Comparison of ENCODE assay signal across 16 cellular contexts in the genomic region with DNA sequence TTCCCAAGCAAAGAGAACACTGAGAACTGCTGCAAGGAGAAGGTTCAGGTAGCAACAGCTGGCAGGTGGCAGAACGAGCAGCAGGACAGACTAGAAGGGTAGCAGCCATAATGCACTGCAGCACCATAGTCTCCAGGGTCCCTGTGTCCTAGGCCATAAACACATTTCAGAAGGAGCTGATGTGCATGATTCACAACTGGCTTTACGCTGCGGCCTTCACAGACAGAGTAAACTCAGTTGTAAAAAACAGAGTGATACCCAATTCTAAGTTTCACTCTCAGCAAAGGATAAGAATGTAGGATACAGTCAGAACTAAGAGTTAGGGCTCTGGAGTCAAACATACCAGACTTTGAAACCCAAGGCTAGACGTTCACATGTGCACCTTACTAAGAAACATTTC. TPM values are rescaled to one million over a fixed set of nuclear protein-coding genes. Genes with fewer than 3 reads are reported as not detected.
A peak's percentile ranks its signal among the peaks of the same experiment; 100 is the strongest.
DNase-seq lines count a peak whose midpoint lies in the region; ATAC-seq and TF ChIP-seq lines count a peak whose summit lies in the region.
"Had no signal": no experiment of that assay in that cellular context is flagged by ENCODE, and none has a peak within 500 bp of the region (broad histone marks: within the 10 kb centered on the region; RNA-seq: fewer than 3 reads in every experiment).

No MANE protein-coding gene starts in this region.

- no peaks in the 10 kb centered on the region for H3K27me3 Mint-ChIP-seq in activated B cell treated with CpG ODN at 0.5 μM for 24 hours

- no peak overlapping the region for H3K14ac ChIP-seq in trophoblast cell (ENCODE audit: low read length)

- no peak overlapping the region for H3K4me3 Mint-ChIP-seq in activated B cell treated with CpG ODN at 0.5 μM for 24 hours
- H3K4me3 Mint-ChIP-seq: H9 had no signal

- DNase-seq in activated B cell treated with CpG ODN at 0.5 μM for 24 hours (no peak), hepatocyte (ENCODE audit: low spot score) (peak; percentile 27), trophoblast cell (no peak)
- DNase-seq: activated naive CD4-positive, alpha-beta T cell; DMS153; H9; NCI-H146; NCI-H226; SIG-M5; stimulated activated CD4-positive, alpha-beta T cell treated with anti-CD3 and anti-CD28 coated beads, Interleukin-12 subunit alpha, Interleukin-12 subunit beta, amount 100 ng/mL, for 4 hours; T-helper 2 cell had no signal

- H4K12ac ChIP-seq in trophoblast cell (ENCODE audit: low read depth, low read length) = no peak overlapping the region

- H3K4me1 ChIP-seq in HEK293 (ENCODE audit: control insufficient read depth, insufficient read depth, low read length) (peaks cover 47% of the 10 kb centered on the region), hepatocyte (ENCODE audit: insufficient read depth) (peaks cover 70% of the 10 kb centered on the region), subcutaneous abdominal adipose tissue (ENCODE audit: control insufficient read depth in 5 of 5, insufficient read depth in 5 of 5, low read length in 5 of 5) (peaks cover 21 to 73% (median 54%) of the 10 kb centered on the region in 5 donors), trophoblast cell (ENCODE audit: control insufficient read depth in 1 of 2, insufficient read depth in 2 of 2, low read length in 2 of 2) (peaks cover 9 to 18% of the 10 kb centered on the region in 2 experiments)

- peaks cover 27% of the 10 kb centered on the region for H4K20me1 ChIP-seq in hepatocyte (ENCODE audit: insufficient read depth, poor library complexity, severe bottlenecking)

- H3K23ac ChIP-seq in trophoblast cell (ENCODE audit: low read length) = no peak overlapping the region

- H3K79me2 ChIP-seq in hepatocyte (peaks cover 78% of the 10 kb centered on the region), trophoblast cell (ENCODE audit: control insufficient read depth, insufficient read depth, low read length, poor library complexity) (no peaks in the 10 kb centered on the region)

- POLR2A ChIA-PET in HEK293 (lab: Yijun Ruan, JAX) = interaction anchor here (1.7 kb wide), 1 partner anchor 58 kb away, joined by 5 read pairs; no protein-coding TSS in a partner anchor
- POLR2A ChIA-PET in activated B cell treated with CpG ODN at 0.5 μM for 24 hours (lab: Charles Lee) = interaction anchor here (0.6 to 1.0 kb wide), 5 partner anchors 14 to 60 kb away, joined by 3 to 5 read pairs (median 4); partner anchors contain the start of gene ARHGAP17

- 74% methylated on average over 4 of the region's 4 CpGs for WGBS in hepatocyte (ENCODE audit: low lambda C conversion rate, missing lambda C conversion rate)
- no CpG with 5 or more reads among the region's 4 CpGs for whole genome bisulfite sequencing in trophoblast cell (ENCODE audit: extremely low coverage, insufficient coverage, insufficient read length)

- intact Hi-C loops in activated B cell treated with CpG ODN at 0.5 μM for 24 hours (cut with micrococcal nuclease) = no loop called here

- no peaks in the 10 kb centered on the region for H3K36me3 ChIP-seq in HEK293 (ENCODE audit: control insufficient read depth in 2 of 2, insufficient read depth in 1 of 2, low read length in 2 of 2)
- no peaks in the 10 kb centered on the region for H3K36me3 ChIP-seq in hepatocyte (replicated peaks; ENCODE audit: insufficient read depth, low read depth)
- H3K36me3 ChIP-seq in subcutaneous abdominal adipose tissue (ENCODE audit: control insufficient read depth in 5 of 5, insufficient read depth in 5 of 5, low read length in 5 of 5) = no peaks in the 10 kb centered on the region
- H3K36me3 ChIP-seq in trophoblast cell (ENCODE audit: control insufficient read depth in 1 of 2, insufficient read depth in 2 of 2, low read length in 2 of 2) = no peaks in the 10 kb centered on the region

- H3K27ac ChIP-seq in HEK293 (ENCODE audit: extremely low read depth, low read depth, low read length) (no peak overlapping the region), hepatocyte (peak overlapping the region; percentile 64), subcutaneous abdominal adipose tissue (ENCODE audit: low read depth, low read length) (peak overlapping the region; percentile 92), trophoblast cell (ENCODE audit: low read depth, low read length) (no peak overlapping the region)

- no peak overlapping the region for H4K91ac ChIP-seq in trophoblast cell (ENCODE audit: low read depth, low read length)

- no peak overlapping the region for H2AK5ac ChIP-seq in trophoblast cell (ENCODE audit: low read length)

- H3K4me1 Mint-ChIP-seq in activated B cell treated with CpG ODN at 0.5 μM for 24 hours = peaks cover 96% of the 10 kb centered on the region

- H3K9me3 ChIP-seq in HEK293 (ENCODE audit: control insufficient read depth, insufficient read depth, low read depth, low read length) (no peaks in the 10 kb centered on the region), hepatocyte (ENCODE audit: low read depth) (no peaks in the 10 kb centered on the region), subcutaneous abdominal adipose tissue (ENCODE audit: control insufficient read depth in 5 of 5, low read length in 5 of 5) (no peaks in the 10 kb centered on the region), trophoblast cell (ENCODE audit: insufficient read depth, low read depth, low read length) (no peaks in the 10 kb centered on the region)

- peak overlapping the region; percentile 38 for H3K27ac Mint-ChIP-seq in activated B cell treated with CpG ODN at 0.5 μM for 24 hours
- H3K27ac Mint-ChIP-seq: H9 had no signal

- no peak for TF ChIP-seq CTCF in HEK293 (tag by site-specific recombination; IDR thresholded peaks at IDR 0.05)
- TF ChIP-seq CTCF in activated B cell treated with CpG ODN at 0.5 μM for 24 hours (IDR thresholded peaks at IDR 0.05) = no peak
- TF ChIP-seq CTCF in hepatocyte (IDR thresholded peaks at IDR 0.05; ENCODE audit: poor library complexity) = no peak

- H3K9ac ChIP-seq in subcutaneous abdominal adipose tissue (ENCODE audit: low read length in 5 of 5) (peak overlapping the region in 1 of 5 donors; percentile 10), trophoblast cell (ENCODE audit: low read length) (no peak overlapping the region)

- CTCF ChIA-PET in HEK293 (lab: Yijun Ruan, JAX) = interaction anchor here (1.2 kb wide), 1 partner anchor 8 kb away, joined by 4 read pairs; no protein-coding TSS in a partner anchor
- CTCF ChIA-PET in activated B cell treated with CpG ODN at 0.5 μM for 24 hours (lab: Charles Lee) = no interaction called here

- no peak overlapping the region for H3K4me3 ChIP-seq in HEK293 (ENCODE audit: low read depth, low read length)
- no peak overlapping the region for H3K4me3 ChIP-seq in hepatocyte
- H3K4me3 ChIP-seq in subcutaneous abdominal adipose tissue (ENCODE audit: low read depth in 1 of 5, low read length in 5 of 5) = no peak overlapping the region
- no peak overlapping the region for H3K4me3 ChIP-seq in trophoblast cell (ENCODE audit: low read depth, low read length)

- H2BK12ac ChIP-seq in trophoblast cell (ENCODE audit: low read length) = no peak overlapping the region

- no peaks in the 10 kb centered on the region for H3K79me1 ChIP-seq in trophoblast cell (ENCODE audit: low read length)

- H2AFZ ChIP-seq in hepatocyte (no peak overlapping the region), trophoblast cell (ENCODE audit: insufficient read depth, low read length, poor library complexity) (no peak overlapping the region)

- H3K4me2 ChIP-seq in hepatocyte (no peak overlapping the region), trophoblast cell (ENCODE audit: low read length) (no peak overlapping the region)

- H3K27me3 ChIP-seq in hepatocyte (no peaks in the 10 kb centered on the region), subcutaneous abdominal adipose tissue (ENCODE audit: control insufficient read depth in 5 of 5, insufficient read depth in 4 of 5, low read length in 5 of 5) (no peaks in the 10 kb centered on the region), trophoblast cell (ENCODE audit: insufficient read depth, low read length) (no peaks in the 10 kb centered on the region)

- H3K9me2 ChIP-seq in hepatocyte (replicated peaks; ENCODE audit: insufficient read depth) = no peaks in the 10 kb centered on the region

- H3K9me3 Mint-ChIP-seq in activated B cell treated with CpG ODN at 0.5 μM for 24 hours = no peaks in the 10 kb centered on the region
- H3K9me3 Mint-ChIP-seq: H9 had no signal

- no peak overlapping the region for H3K18ac ChIP-seq in trophoblast cell (ENCODE audit: low read length)

- peaks cover 25% of the 10 kb centered on the region for H3K36me3 Mint-ChIP-seq in activated B cell treated with CpG ODN at 0.5 μM for 24 hours (ENCODE audit: low read depth)

- no peak for ATAC-seq in activated B cell treated with CpG ODN at 0.5 μM for 24 hours (ENCODE audit: low read depth)
- ATAC-seq in GM21360 (IDR thresholded peaks at IDR 0.05; ENCODE audit: unreplicated experiment) = no peak
- no peak for ATAC-seq in GM21825 (IDR thresholded peaks at IDR 0.05; ENCODE audit: unreplicated experiment)
- ATAC-seq: activated CD4-positive, CD25-positive, alpha-beta regulatory T cell treated with anti-CD3 and anti-CD28 coated beads, Interleukin-2, amount 50 U/mL, for 24 hours had no signal

- H4K8ac ChIP-seq in trophoblast cell (ENCODE audit: low read depth, low read length) = no peak overlapping the region

- no peak overlapping the region for H2BK120ac ChIP-seq in trophoblast cell (ENCODE audit: insufficient read depth, low read length, poor library complexity)

- H2BK5ac ChIP-seq in trophoblast cell (ENCODE audit: low read depth, low read length, poor library complexity) = no peak overlapping the region

- H3K4ac ChIP-seq in trophoblast cell (ENCODE audit: low read depth, low read length) = no peak overlapping the region

TF ChIP-seq in HEK293, 187 proteins besides CTCF, POLR2A, EP300 and RAD21 (continues in another document):
- TF ChIP-seq ZNF132 (tag by site-specific recombination; IDR thresholded peaks at IDR 0.05; ENCODE audit: borderline replicate concordance) (no peak), KLF8 (tag by site-specific recombination; IDR thresholded peaks at IDR 0.05) (no peak), ZXDB (tag by site-specific recombination; IDR thresholded peaks at IDR 0.05) (peak; percentile 8; the same call in 1 of the 2 replicates), ZNF645 (tag by site-specific recombination; IDR thresholded peaks at IDR 0.05) (no peak), MYNN (tag by site-specific recombination; IDR thresholded peaks at IDR 0.05; ENCODE audit: borderline replicate concordance) (no peak), ZNF2 (tag by site-specific recombination; IDR thresholded peaks at IDR 0.05) (no peak)

RNA-seq across cellular contexts. Expression of gene ARHGAP17, which starts 24.4 kb away (rescaled TPM):
- total RNA-seq in activated B cell treated with CpG ODN at 0.5 μM for 24 hours (287 and 310 TPM in 2 replicates), hepatocyte (41.0 and 50.1 TPM in 2 replicates)
- 55.8 and 56.1 TPM in 2 replicates for polyA plus RNA-seq in hepatocyte
- polyA plus RNA-seq in trophoblast cell (2013) = 56.6 and 59.3 TPM in 2 replicates

Comparison
In these comparisons a context has a peak if more than half of its experiments do, and no peak if none do; other contexts are left out.
1. H3K27ac ChIP-seq: peak in hepatocyte (single experiment) and subcutaneous abdominal adipose tissue (single experiment); none in HEK293 (single experiment) and trophoblast cell (single experiment).